11 cellular contexts compared by ENCODE assay signal in genomic region chr6:120077489-120077888, GRCh38.
DNase-seq lines count a peak whose midpoint lies in the region; FAIRE-seq and TF ChIP-seq lines count a peak whose summit lies in the region.
"Had no signal": no experiment of that assay in that cellular context is flagged by ENCODE, and none has a peak within 500 bp of the region (broad histone marks: within the 10 kb centered on the region; RNA-seq: fewer than 3 reads in every experiment).

No MANE protein-coding gene starts in this region.

- H3K4me3 ChIP-seq in cardiac fibroblast (replicated peaks in 1 of 2; ENCODE audit: low read depth in 2 of 2, low read length in 2 of 2): no peak overlapping the region
- H3K4me3 ChIP-seq: tibial artery had no signal

- H3K4me3 Mint-ChIP-seq in nephron progenitor cell: no peak overlapping the region
- no peak overlapping the region for H3K4me3 Mint-ChIP-seq in T-helper 2 cell treated with Interferon-gamma antibody and Interleukin-4, amounts not matched to agents 5 μg/mL and 100 μg/mL, for 36 hours

- TF ChIP-seq CTCF in GM20000 (IDR thresholded peaks at IDR 0.05; ENCODE audit: extremely low read depth, missing control alignments) (peak; percentile 12), cardiac fibroblast (IDR thresholded peaks at IDR 0.05; ENCODE audit: low read depth, low read length) (peak; percentile 8), nephron progenitor cell (IDR thresholded peaks at IDR 0.05) (peak; percentile 13)

- no peaks in the 10 kb centered on the region for H3K4me1 Mint-ChIP-seq in nephron progenitor cell
- H3K4me1 Mint-ChIP-seq in T-helper 2 cell treated with Interferon-gamma antibody and Interleukin-4, amounts not matched to agents 5 μg/mL and 100 μg/mL, for 36 hours (ENCODE audit: low read depth): no peaks in the 10 kb centered on the region

- no peak for DNase-seq in GM20000 (ENCODE audit: low spot score)
- peak; percentile 2 for DNase-seq in NCI-H2171 (lab: John Stamatoyannopoulos, UW)
- DNase-seq in cardiac fibroblast (ENCODE audit: low read depth in 2 of 2): peak; percentile 2 to 15
- peak; percentile 24 for DNase-seq in nephron progenitor cell
- no peak for DNase-seq in DMS153 (lab: John Stamatoyannopoulos, UW)
- DNase-seq in T-helper 2 cell treated with Interferon-gamma antibody and Interleukin-4, amounts not matched to agents 5 μg/mL and 100 μg/mL, for 36 hours (ENCODE audit: low spot score): no peak
- no peak for DNase-seq in urothelium cell line (ENCODE audit: low spot score)
- no peak for DNase-seq in hepatic stellate cell (ENCODE audit: low spot score)
- DNase-seq: activated gamma-delta T cell; stimulated activated CD4-positive, alpha-beta T cell treated with anti-CD3 and anti-CD28 coated beads, Interleukin-1b, Interleukin-23, amount 100 ng/mL, for 48 hours; tibial artery had no signal

- H3K27ac Mint-ChIP-seq in nephron progenitor cell: no peak overlapping the region
- H3K27ac Mint-ChIP-seq in T-helper 2 cell treated with Interferon-gamma antibody and Interleukin-4, amounts not matched to agents 5 μg/mL and 100 μg/mL, for 36 hours: no peak overlapping the region

- no peaks in the 10 kb centered on the region for H3K9me3 Mint-ChIP-seq in nephron progenitor cell
- H3K9me3 Mint-ChIP-seq in T-helper 2 cell treated with Interferon-gamma antibody and Interleukin-4, amounts not matched to agents 5 μg/mL and 100 μg/mL, for 36 hours: no peaks in the 10 kb centered on the region

- no peaks in the 10 kb centered on the region for H3K27me3 Mint-ChIP-seq in nephron progenitor cell (ENCODE audit: low read depth, poor library complexity)
- H3K27me3 Mint-ChIP-seq in T-helper 2 cell treated with Interferon-gamma antibody and Interleukin-4, amounts not matched to agents 5 μg/mL and 100 μg/mL, for 36 hours (ENCODE audit: low read depth): no peaks in the 10 kb centered on the region

- H3K36me3 Mint-ChIP-seq in nephron progenitor cell (ENCODE audit: low read depth): no peaks in the 10 kb centered on the region
- H3K36me3 Mint-ChIP-seq in T-helper 2 cell treated with Interferon-gamma antibody and Interleukin-4, amounts not matched to agents 5 μg/mL and 100 μg/mL, for 36 hours (ENCODE audit: low read depth): no peaks in the 10 kb centered on the region

- no peak for FAIRE-seq in urothelium cell line (lab: Jason Lieb, UNC)

Comparison
In these comparisons a context has a peak if more than half of its experiments do, and no peak if none do; other contexts are left out.
1. DNase-seq: peak in NCI-H2171 (single experiment), cardiac fibroblast (2 of 2) and nephron progenitor cell (single experiment); none in GM20000 (single experiment), DMS153 (single experiment), T-helper 2 cell treated with Interferon-gamma antibody and Interleukin-4, amounts not matched to agents 5 μg/mL and 100 μg/mL, for 36 hours (single experiment), urothelium cell line (single experiment) and hepatic stellate cell (single experiment).
2. Peak in every context shown above with its lines, with median percentiles within 50 percentile points of each other: CTCF ChIP-seq.